Comparison of ENCODE assay signal across 22 cellular contexts in genomic region chr7:116455499-116455898, GRCh38. TPM values are rescaled to one million over a fixed set of nuclear protein-coding genes. Genes with fewer than 3 reads are reported as not detected.
"Had no signal": no experiment of that assay in that cellular context is flagged by ENCODE, and none has a peak within 500 bp of the region (broad histone marks: within the 10 kb centered on the region; RNA-seq: fewer than 3 reads in every experiment).

No MANE protein-coding gene starts in this region.

- ATAC-seq: activated CD4-positive, alpha-beta T cell treated with anti-CD3 and anti-CD28 coated beads for 36 hours; left lobe of liver; sciatic nerve; T-cell had no signal

- DNase-seq: activated CD4-positive, alpha-beta memory T cell treated with anti-CD3 and anti-CD28 coated beads, Interleukin-2, amount 10 ng/mL, durations not matched to agents 7 days and 5 days; activated CD4-positive, alpha-beta T cell treated with anti-CD3 and anti-CD28 coated beads for 36 hours; activated CD8-positive, alpha-beta memory T cell treated with anti-CD3 and anti-CD28 coated beads, Interleukin-2, amount 50 U/mL, for 48 hours; activated naive CD4-positive, alpha-beta T cell; cortex of kidney; effector CD8-positive, alpha-beta T cell; head of caudate nucleus; stimulated activated CD4-positive, alpha-beta T cell treated with anti-CD3 and anti-CD28 coated beads, Interleukin-4, amount 100 ng/mL, for 1 hour; stimulated activated CD8-positive, alpha-beta memory T cell treated with anti-CD3 and anti-CD28 coated beads, Interleukin-4, amount 100 ng/mL, for 48 hours; T-cell; T1000; WERI-Rb-1 had no signal

- H3K27me3 Mint-ChIP-seq: activated CD4-positive, alpha-beta T cell treated with anti-CD3 and anti-CD28 coated beads for 36 hours; central memory CD8-positive, alpha-beta T cell had no signal

- H3K27ac Mint-ChIP-seq: activated CD4-positive, alpha-beta memory T cell treated with anti-CD3 and anti-CD28 coated beads, Interleukin-2, amount 10 ng/mL, durations not matched to agents 7 days and 5 days; activated CD4-positive, alpha-beta T cell treated with anti-CD3 and anti-CD28 coated beads for 36 hours; activated T-helper 1 cell treated with anti-CD3 and anti-CD28 coated beads, Interleukin-12 subunit alpha, Interleukin-12 subunit beta, Interleukin-2, Interleukin-4 antibody, amounts not matched to agents 30 ng/mL and 10 ng/mL and 1 ng/mL, durations not matched to agents 14 hours and 24 hours and 36 hours; memory B cell; stimulated activated naive CD8-positive, alpha-beta T cell treated with anti-CD3 and anti-CD28 coated beads, Interleukin-15, Interleukin-2, amounts not matched to agents 100 ng/mL and 50 ng/mL, for 24 hours; T-cell had no signal

- H3K4me3 ChIP-seq: thoracic aorta had no signal

- FAIRE-seq: islet of Langerhans, urothelium cell line had no signal

- H3K9me3 ChIP-seq: thoracic aorta had no signal

- H3K36me3 Mint-ChIP-seq: memory B cell, T-cell had no signal

- H3K4me3 Mint-ChIP-seq: activated CD4-positive, alpha-beta memory T cell treated with anti-CD3 and anti-CD28 coated beads, Interleukin-2, amount 10 ng/mL, durations not matched to agents 7 days and 5 days; activated CD4-positive, alpha-beta T cell treated with anti-CD3 and anti-CD28 coated beads for 36 hours; activated T-helper 1 cell treated with anti-CD3 and anti-CD28 coated beads, Interleukin-12 subunit alpha, Interleukin-12 subunit beta, Interleukin-2, Interleukin-4 antibody, amounts not matched to agents 30 ng/mL and 10 ng/mL and 1 ng/mL, durations not matched to agents 14 hours and 24 hours and 36 hours; central memory CD8-positive, alpha-beta T cell; memory B cell; stimulated activated naive CD8-positive, alpha-beta T cell treated with anti-CD3 and anti-CD28 coated beads, Interleukin-15, Interleukin-2, amounts not matched to agents 100 ng/mL and 50 ng/mL, for 24 hours; T-cell had no signal

- H3K4me1 Mint-ChIP-seq: activated CD4-positive, alpha-beta memory T cell treated with anti-CD3 and anti-CD28 coated beads, Interleukin-2, amount 10 ng/mL, durations not matched to agents 7 days and 5 days; activated CD4-positive, alpha-beta T cell treated with anti-CD3 and anti-CD28 coated beads for 36 hours; central memory CD8-positive, alpha-beta T cell; memory B cell; T-cell had no signal

- H3K36me3 ChIP-seq: thoracic aorta, WERI-Rb-1 had no signal

- H3K27ac ChIP-seq: WERI-Rb-1 had no signal

- H3K9me3 Mint-ChIP-seq: activated CD4-positive, alpha-beta memory T cell treated with anti-CD3 and anti-CD28 coated beads, Interleukin-2, amount 10 ng/mL, durations not matched to agents 7 days and 5 days; activated T-helper 1 cell treated with anti-CD3 and anti-CD28 coated beads, Interleukin-12 subunit alpha, Interleukin-12 subunit beta, Interleukin-2, Interleukin-4 antibody, amounts not matched to agents 30 ng/mL and 10 ng/mL and 1 ng/mL, durations not matched to agents 14 hours and 24 hours and 36 hours; central memory CD8-positive, alpha-beta T cell; memory B cell; stimulated activated naive CD8-positive, alpha-beta T cell treated with anti-CD3 and anti-CD28 coated beads, Interleukin-15, Interleukin-2, amounts not matched to agents 100 ng/mL and 50 ng/mL, for 24 hours; T-cell had no signal

RNA-seq across cellular contexts. Expression of gene CAV2, which starts 44.0 kb away (rescaled TPM):
- total RNA-seq: activated CD4-positive, alpha-beta memory T cell treated with anti-CD3 and anti-CD28 coated beads, Interleukin-2, amount 10 ng/mL, durations not matched to agents 7 days and 5 days; activated CD4-positive, alpha-beta T cell treated with anti-CD3 and anti-CD28 coated beads for 36 hours; activated T-helper 1 cell treated with anti-CD3 and anti-CD28 coated beads, Interleukin-12 subunit alpha, Interleukin-12 subunit beta, Interleukin-2, Interleukin-4 antibody, amounts not matched to agents 30 ng/mL and 10 ng/mL and 1 ng/mL, durations not matched to agents 14 hours and 24 hours and 36 hours had no signal
- polyA plus RNA-seq: neural cell had no signal
